ENCODE assay signal across 16 cellular contexts in genomic region chr2:144583741-144584453, GRCh38.
DNase-seq lines count a peak whose midpoint lies in the region; ATAC-seq, FAIRE-seq and TF ChIP-seq lines count a peak whose summit lies in the region.
"Had no signal": no experiment of that assay in that cellular context is flagged by ENCODE, and none has a peak within 500 bp of the region (broad histone marks: within the 10 kb centered on the region; RNA-seq: fewer than 3 reads in every experiment).

No MANE protein-coding gene starts in this region.

- H3K27ac ChIP-seq in foreskin keratinocyte (no peak overlapping the region), body of pancreas (no peak overlapping the region)
- H3K27ac ChIP-seq: Peyer's patch had no signal

- no peaks in the 10 kb centered on the region for H3K36me3 Mint-ChIP-seq in activated naive CD8-positive, alpha-beta T cell treated with anti-CD3 and anti-CD28 coated beads for 36 hours
- no peaks in the 10 kb centered on the region for H3K36me3 Mint-ChIP-seq in stimulated activated memory B cell treated with anti-CD40 and anti-IgM and Interleukin-4, amounts not matched to agents 10 μg/mL and 1 μg/mL and 100 μg/mL, for 72 hours

- peaks cover 14% of the 10 kb centered on the region for H3K27me3 Mint-ChIP-seq in activated naive CD8-positive, alpha-beta T cell treated with anti-CD3 and anti-CD28 coated beads for 36 hours
- H3K27me3 Mint-ChIP-seq in stimulated activated memory B cell treated with anti-CD40 and anti-IgM and Interleukin-4, amounts not matched to agents 10 μg/mL and 1 μg/mL and 100 μg/mL, for 72 hours, result no peaks in the 10 kb centered on the region

- no peaks in the 10 kb centered on the region for H3K9me3 Mint-ChIP-seq in activated naive CD8-positive, alpha-beta T cell treated with anti-CD3 and anti-CD28 coated beads for 36 hours
- H3K9me3 Mint-ChIP-seq in stimulated activated memory B cell treated with anti-CD40 and anti-IgM and Interleukin-4, amounts not matched to agents 10 μg/mL and 1 μg/mL and 100 μg/mL, for 72 hours, result no peaks in the 10 kb centered on the region
- H3K9me3 Mint-ChIP-seq: nephron progenitor cell had no signal

- TF ChIP-seq POLR2A in GM12892 (IDR thresholded peaks at IDR 0.05; ENCODE audit: low read depth, low read length) (no peak), body of pancreas (IDR thresholded peaks at IDR 0.05) (no peak)

- H3K9me3 ChIP-seq in body of pancreas, result no peaks in the 10 kb centered on the region
- H3K9me3 ChIP-seq: HAP-1, Peyer's patch, upper lobe of left lung had no signal

- FAIRE-seq in GM12892 (lab: Jason Lieb, UNC), result no peak

- intact Hi-C loops in body of pancreas (cut with DNase I), result no loop called here

- peak; percentile 74 for DNase-seq in A172 (ENCODE audit: low spot score)
- DNase-seq in EL, result peak; percentile 84
- peak; percentile 3 for DNase-seq in activated naive CD8-positive, alpha-beta T cell treated with anti-CD3 and anti-CD28 coated beads for 36 hours
- peak; percentile 53 to 76 for DNase-seq in foreskin keratinocyte
- DNase-seq in GM12892 (ENCODE audit: insufficient read length), result no peak
- no peak for DNase-seq in body of pancreas
- DNase-seq: activated CD4-positive, CD25-positive, alpha-beta regulatory T cell; aorta; NCI-H1417 treated with DMSO at 0.1 percent for 48 hours; nephron progenitor cell; Peyer's patch; stimulated activated CD4-positive, alpha-beta T cell treated with anti-CD3 and anti-CD28 coated beads, Interleukin-4, amount 100 ng/mL, for 4 hours; upper lobe of left lung had no signal

- H3K4me1 ChIP-seq in foreskin keratinocyte (peaks cover 14% of the 10 kb centered on the region), body of pancreas (peaks cover 10% of the 10 kb centered on the region)
- H3K4me1 ChIP-seq: HAP-1, Peyer's patch had no signal

- WGBS in body of pancreas, 2 donors, result 73 to 85% methylated on average over 4 of the region's 4 CpGs

- no peak overlapping the region for H3K4me3 ChIP-seq in body of pancreas
- H3K4me3 ChIP-seq: HAP-1, Peyer's patch, upper lobe of left lung had no signal

- H3K4me3 Mint-ChIP-seq in activated naive CD8-positive, alpha-beta T cell treated with anti-CD3 and anti-CD28 coated beads for 36 hours, result peak overlapping the region; percentile 11
- H3K4me3 Mint-ChIP-seq in stimulated activated memory B cell treated with anti-CD40 and anti-IgM and Interleukin-4, amounts not matched to agents 10 μg/mL and 1 μg/mL and 100 μg/mL, for 72 hours, result no peak overlapping the region
- H3K4me3 Mint-ChIP-seq: nephron progenitor cell had no signal

- no peak for TF ChIP-seq CTCF in foreskin keratinocyte (conservative IDR thresholded peaks at IDR 0.05)
- no peak for TF ChIP-seq CTCF in body of pancreas (IDR thresholded peaks at IDR 0.05)

- peaks cover 27% of the 10 kb centered on the region for H3K4me1 Mint-ChIP-seq in activated naive CD8-positive, alpha-beta T cell treated with anti-CD3 and anti-CD28 coated beads for 36 hours
- H3K4me1 Mint-ChIP-seq in stimulated activated memory B cell treated with anti-CD40 and anti-IgM and Interleukin-4, amounts not matched to agents 10 μg/mL and 1 μg/mL and 100 μg/mL, for 72 hours, result peaks cover 6% of the 10 kb centered on the region

- H3K27me3 ChIP-seq in foreskin keratinocyte, result no peaks in the 10 kb centered on the region
- no peaks in the 10 kb centered on the region for H3K27me3 ChIP-seq in body of pancreas
- H3K27me3 ChIP-seq: Peyer's patch, upper lobe of left lung had no signal

- ATAC-seq in foreskin keratinocyte (peak; percentile 98), body of pancreas (no peak), HG02840 (IDR thresholded peaks at IDR 0.05; ENCODE audit: low FRiP score, unreplicated experiment) (no peak)
- no peak for ATAC-seq in stimulated activated memory B cell treated with anti-CD40 and anti-IgM and Interleukin-4, amounts not matched to agents 10 μg/mL and 1 μg/mL and 100 μg/mL, for 72 hours

- no peaks in the 10 kb centered on the region for H3K36me3 ChIP-seq in body of pancreas (replicated peaks in 1 of 2; ENCODE audit: insufficient read depth in 1 of 2, low read depth in 2 of 2)
- H3K36me3 ChIP-seq: HAP-1, Peyer's patch, upper lobe of left lung had no signal

- peak overlapping the region; percentile 47 for H3K27ac Mint-ChIP-seq in activated naive CD8-positive, alpha-beta T cell treated with anti-CD3 and anti-CD28 coated beads for 36 hours
- H3K27ac Mint-ChIP-seq in stimulated activated memory B cell treated with anti-CD40 and anti-IgM and Interleukin-4, amounts not matched to agents 10 μg/mL and 1 μg/mL and 100 μg/mL, for 72 hours, result no peak overlapping the region
- H3K27ac Mint-ChIP-seq: nephron progenitor cell had no signal

Comparison
In these comparisons a context has a peak if more than half of its experiments do, and no peak if none do; other contexts are left out.
1. DNase-seq: peak in A172 (single experiment), EL (single experiment), activated naive CD8-positive, alpha-beta T cell treated with anti-CD3 and anti-CD28 coated beads for 36 hours (single experiment) and foreskin keratinocyte (2 of 2); none in GM12892 (single experiment) and body of pancreas (0 of 4).